16 cellular contexts compared by ENCODE assay signal in the genomic region with DNA sequence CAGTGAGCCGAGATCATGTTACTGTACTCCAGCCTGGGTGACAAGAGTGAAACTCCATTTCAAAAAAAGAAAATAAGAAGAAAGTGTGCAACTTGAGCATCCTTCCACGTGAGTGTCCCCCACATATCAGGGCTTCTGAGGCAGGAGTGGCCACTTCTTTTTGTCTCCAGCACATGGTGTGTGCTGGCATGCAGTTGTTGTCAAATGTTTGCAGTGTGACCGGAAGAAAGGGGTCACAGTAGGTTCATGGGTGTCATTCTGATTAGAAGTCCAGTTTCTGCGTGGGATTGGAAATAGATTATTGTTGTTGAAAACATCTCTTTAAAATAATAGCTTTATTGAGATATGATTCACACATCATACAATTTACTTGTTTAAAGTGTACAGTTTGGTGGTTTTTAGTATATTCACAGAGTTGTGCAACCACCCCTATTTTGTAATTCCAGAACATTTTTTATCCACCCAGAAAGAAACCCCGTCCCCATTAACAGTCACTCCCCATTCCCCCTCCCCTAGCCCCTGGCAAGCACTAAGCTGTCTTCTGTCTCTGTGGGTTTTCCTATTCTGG. TPM values are rescaled to one million over a fixed set of nuclear protein-coding genes. Genes with fewer than 3 reads are reported as not detected.
DNase-seq lines count a peak whose midpoint lies in the region; ATAC-seq, FAIRE-seq and TF ChIP-seq lines count a peak whose summit lies in the region.
"Had no signal": no experiment of that assay in that cellular context is flagged by ENCODE, and none has a peak within 500 bp of the region (broad histone marks: within the 10 kb centered on the region; RNA-seq: fewer than 3 reads in every experiment).

No MANE protein-coding gene starts in this region.

- H3K27me3 ChIP-seq in CD8-positive, alpha-beta T cell (ENCODE audit: insufficient read depth, low read length): no peaks in the 10 kb centered on the region
- H3K27me3 ChIP-seq: foreskin keratinocyte, Peyer's patch had no signal

- no peaks in the 10 kb centered on the region for H3K36me3 ChIP-seq in CD8-positive, alpha-beta T cell (ENCODE audit: insufficient read depth, low read length)
- H3K36me3 ChIP-seq: Peyer's patch had no signal

- intact Hi-C loops in CD8-positive, alpha-beta T cell (cut with DNase I, micrococcal nuclease): no loop called here

- no peak overlapping the region for H3K27ac ChIP-seq in CD8-positive, alpha-beta T cell (ENCODE audit: low read depth, low read length)
- H3K27ac ChIP-seq: foreskin keratinocyte, Peyer's patch had no signal

- ATAC-seq in CD8-positive, alpha-beta T cell: no peak
- no peak for ATAC-seq in T-cell (replicated peaks in 1 of 4)
- no peak for ATAC-seq in HG02610 (IDR thresholded peaks at IDR 0.05; ENCODE audit: unreplicated experiment)
- ATAC-seq: activated naive CD4-positive, alpha-beta T cell treated with anti-CD3 and anti-CD28 coated beads, Interleukin-2, amount 50 U/mL, for 72 hours; foreskin keratinocyte had no signal

- H3K36me3 Mint-ChIP-seq in CD8-positive, alpha-beta T cell: peaks cover 10% of the 10 kb centered on the region
- H3K36me3 Mint-ChIP-seq in T-cell (no peaks in the 10 kb centered on the region), glutamatergic neuron (ENCODE audit: unreplicated experiment) (no peaks in the 10 kb centered on the region), progenitor cell of endocrine pancreas (ENCODE audit: insufficient read depth) (peaks cover 1% of the 10 kb centered on the region)
- H3K36me3 Mint-ChIP-seq: activated naive CD4-positive, alpha-beta T cell treated with anti-CD3 and anti-CD28 coated beads, Interleukin-2, amount 50 U/mL, for 72 hours had no signal

- H3K4me3 Mint-ChIP-seq in CD8-positive, alpha-beta T cell: peak overlapping the region; percentile 38
- peak overlapping the region in 2 of 3 donors; percentile 21 to 79 for H3K4me3 Mint-ChIP-seq in T-cell
- H3K4me3 Mint-ChIP-seq in glutamatergic neuron (ENCODE audit: unreplicated experiment): peak overlapping the region; percentile 31
- H3K4me3 Mint-ChIP-seq in progenitor cell of endocrine pancreas (ENCODE audit: low read depth): peak overlapping the region; percentile 40

- POLR2A ChIA-PET in CD8-positive, alpha-beta T cell (lab: Charles Lee): no interaction called here
- POLR2A ChIA-PET in T-cell (lab: Charles Lee): interaction anchor here in 1 of 2 donors (0.5 kb wide), 1 partner anchor 9 kb away, joined by 10 read pairs; no protein-coding TSS in a partner anchor

- DNase-seq in CD8-positive, alpha-beta T cell: no peak
- DNase-seq in T-cell (no peak), glutamatergic neuron (no peak), progenitor cell of endocrine pancreas (ENCODE audit: low spot score, unreplicated experiment) (no peak), CD1c-positive myeloid dendritic cell (ENCODE audit: extremely low spot score) (no peak), GM19239 (ENCODE audit: insufficient read length, low spot score) (no peak)
- DNase-seq: activated CD4-positive, CD25-positive, alpha-beta regulatory T cell; activated T-cell treated with anti-CD3 and anti-CD28 coated beads, Interleukin-2, amount 50 U/mL, for 48 hours; foreskin keratinocyte; H7; kidney glomerular epithelial cell; NCI-H1694 treated with DMSO at 0.1 percent for 48 hours; Peyer's patch; stimulated activated CD4-positive, alpha-beta T cell treated with anti-CD3 and anti-CD28 coated beads, Interleukin-12 subunit alpha, Interleukin-12 subunit beta, amount 100 ng/mL, for 4 hours had no signal

- H3K4me1 Mint-ChIP-seq in CD8-positive, alpha-beta T cell (ENCODE audit: low read depth): peaks cover 40% of the 10 kb centered on the region
- peaks cover 22 to 38% (median 36%) of the 10 kb centered on the region in 3 donors for H3K4me1 Mint-ChIP-seq in T-cell
- peaks cover 6% of the 10 kb centered on the region for H3K4me1 Mint-ChIP-seq in glutamatergic neuron (ENCODE audit: low read depth, unreplicated experiment)
- H3K4me1 Mint-ChIP-seq in progenitor cell of endocrine pancreas (ENCODE audit: low read depth): peaks cover 8% of the 10 kb centered on the region

- H3K4me1 ChIP-seq in CD8-positive, alpha-beta T cell (ENCODE audit: insufficient read depth, low read length): peaks cover 20% of the 10 kb centered on the region
- H3K4me1 ChIP-seq: foreskin keratinocyte had no signal

- H3K27me3 Mint-ChIP-seq in CD8-positive, alpha-beta T cell (ENCODE audit: low read depth): no peaks in the 10 kb centered on the region
- H3K27me3 Mint-ChIP-seq in T-cell (no peaks in the 10 kb centered on the region), glutamatergic neuron (ENCODE audit: unreplicated experiment) (peaks cover 6% of the 10 kb centered on the region), progenitor cell of endocrine pancreas (no peaks in the 10 kb centered on the region)

- H3K4me3 ChIP-seq in CD8-positive, alpha-beta T cell (ENCODE audit: low read depth, low read length): no peak overlapping the region
- H3K4me3 ChIP-seq: Peyer's patch had no signal

- CTCF ChIA-PET in CD8-positive, alpha-beta T cell (lab: Charles Lee): interaction anchor here (1.3 kb wide), 1 partner anchor 93 kb away, joined by 3 read pairs; no protein-coding TSS in a partner anchor
- CTCF ChIA-PET in T-cell (lab: Charles Lee): interaction anchor here (0.6 kb wide), 2 partner anchors 141 to 218 kb away, joined by 4 to 5 read pairs; no protein-coding TSS in a partner anchor

- no peaks in the 10 kb centered on the region for H3K9me3 Mint-ChIP-seq in CD8-positive, alpha-beta T cell
- H3K9me3 Mint-ChIP-seq in T-cell: no peaks in the 10 kb centered on the region
- peaks cover 10% of the 10 kb centered on the region for H3K9me3 Mint-ChIP-seq in glutamatergic neuron (ENCODE audit: unreplicated experiment)
- no peaks in the 10 kb centered on the region for H3K9me3 Mint-ChIP-seq in progenitor cell of endocrine pancreas (ENCODE audit: low read depth)
- H3K9me3 Mint-ChIP-seq: activated naive CD4-positive, alpha-beta T cell treated with anti-CD3 and anti-CD28 coated beads, Interleukin-2, amount 50 U/mL, for 72 hours had no signal

- no peak overlapping the region for H3K27ac Mint-ChIP-seq in CD8-positive, alpha-beta T cell
- H3K27ac Mint-ChIP-seq in T-cell (no peak overlapping the region), glutamatergic neuron (ENCODE audit: unreplicated experiment) (no peak overlapping the region), progenitor cell of endocrine pancreas (no peak overlapping the region)
- H3K27ac Mint-ChIP-seq: activated naive CD4-positive, alpha-beta T cell treated with anti-CD3 and anti-CD28 coated beads, Interleukin-2, amount 50 U/mL, for 72 hours had no signal

- no peak for FAIRE-seq in GM19239 (lab: Jason Lieb, UNC)

- H3K9me3 ChIP-seq in CD8-positive, alpha-beta T cell (ENCODE audit: low read length): no peaks in the 10 kb centered on the region
- H3K9me3 ChIP-seq: Peyer's patch had no signal

- TF ChIP-seq CTCF in CD8-positive, alpha-beta T cell (IDR thresholded peaks at IDR 0.05): no peak
- no peak for TF ChIP-seq CTCF in glutamatergic neuron (IDR thresholded peaks at IDR 0.05; ENCODE audit: partially characterized antibody, unreplicated experiment)
- no peak for TF ChIP-seq CTCF in progenitor cell of endocrine pancreas (IDR thresholded peaks at IDR 0.05; ENCODE audit: unreplicated experiment)

RNA-seq across cellular contexts. Expression of a gene that starts 2.2 kb away (rescaled TPM):
- 1 to 10 TPM; 7.1 to 7.5 TPM for total RNA-seq in CD8-positive, alpha-beta T cell
- total RNA-seq in T-cell (10 to 100 TPM; 19.6 to 26.9 (median 25.0) TPM), glutamatergic neuron (ENCODE audit: unreplicated experiment) (28.8 TPM), progenitor cell of endocrine pancreas (39.5 and 39.7 TPM in 2 replicates)

RNA-seq across cellular contexts. Expression of a gene that starts 48.9 kb away (rescaled TPM):
- 10 to 100 TPM; 21.4 to 26.4 TPM for total RNA-seq in CD8-positive, alpha-beta T cell
- total RNA-seq in T-cell (10 to 100 TPM in 4 of 5 donors, 1 to 10 TPM in 1; 8.8 to 16.4 (median 14.1) TPM), glutamatergic neuron (ENCODE audit: unreplicated experiment) (12.0 TPM), progenitor cell of endocrine pancreas (11.6 and 12.3 TPM in 2 replicates)
